22 cellular contexts compared by ENCODE assay signal in the genomic region with DNA sequence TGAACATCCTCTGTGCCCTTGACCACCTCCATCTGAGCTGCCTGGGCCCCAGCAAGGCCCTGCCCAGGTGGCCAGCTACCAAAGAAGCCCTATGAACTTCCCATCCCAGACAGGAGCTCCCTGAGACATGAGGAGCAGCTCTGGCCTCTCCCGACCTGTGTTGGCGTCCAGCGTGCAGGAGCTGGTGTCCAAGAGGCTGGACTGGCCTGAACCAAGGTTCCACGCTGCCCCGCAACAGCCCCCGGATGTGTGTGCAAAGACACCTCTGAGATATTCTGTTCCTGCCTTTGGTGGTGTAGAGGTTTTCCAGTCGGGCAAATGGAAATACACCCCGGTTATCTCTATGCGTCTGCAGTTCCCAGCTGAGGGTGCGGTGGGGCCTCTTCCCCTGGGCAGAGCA. TPM values are rescaled to one million over a fixed set of nuclear protein-coding genes. Genes with fewer than 3 reads are reported as not detected.
A peak's percentile ranks its signal among the peaks of the same experiment; 100 is the strongest.
DNase-seq lines count a peak whose midpoint lies in the region; ATAC-seq and TF ChIP-seq lines count a peak whose summit lies in the region.
"Had no signal": no experiment of that assay in that cellular context is flagged by ENCODE, and none has a peak within 500 bp of the region (broad histone marks: within the 10 kb centered on the region; RNA-seq: fewer than 3 reads in every experiment).

No MANE protein-coding gene starts in this region.

- no peaks in the 10 kb centered on the region for H3K27me3 ChIP-seq in RWPE2 (ENCODE audit: insufficient read depth, poor library complexity, severe bottlenecking)
- H3K27me3 ChIP-seq in neuronal stem cell (ENCODE audit: control insufficient read depth in 3 of 3, insufficient read depth in 3 of 3, low read depth in 1 of 3, low read length in 3 of 3), result peaks cover 0 to 4% (median 0%) of the 10 kb centered on the region in 3 experiments
- H3K27me3 ChIP-seq in spleen (replicated peaks in 1 of 7), result peaks cover 0 to 27% (median 0%) of the 10 kb centered on the region in 7 donors
- H3K27me3 ChIP-seq in transverse colon, result no peaks in the 10 kb centered on the region

- H2BK120ac ChIP-seq in neuronal stem cell (ENCODE audit: low read depth, low read length), result no peak overlapping the region

- DNase-seq in RWPE1 (ENCODE audit: low spot score), result no peak
- no peak for DNase-seq in RWPE2 (ENCODE audit: low spot score)
- DNase-seq in neuronal stem cell (ENCODE audit: low spot score), result no peak
- DNase-seq in spleen, result peak; percentile 53
- no peak for DNase-seq in NCI-H1694 treated with DMSO at 0.1 percent for 48 hours (lab: John Stamatoyannopoulos, UW)
- no peak for DNase-seq in activated CD8-positive, alpha-beta memory T cell treated with anti-CD3 and anti-CD28 coated beads, Interleukin-2, amount 50 U/mL, for 48 hours
- DNase-seq in transverse colon, result no peak
- DNase-seq: C1 segment of cervical spinal cord; Calu3; CD4-positive, alpha-beta memory T cell; COR-L47; DMS53; DMS79 treated with DMSO at 0.1 percent for 48 hours; GF-D8; H9 had no signal

- H3K4me3 ChIP-seq in RWPE2 (ENCODE audit: severe bottlenecking), result no peak overlapping the region
- H3K4me3 ChIP-seq in neuronal stem cell (ENCODE audit: low read length in 2 of 2), result no peak overlapping the region
- no peak overlapping the region for H3K4me3 ChIP-seq in spleen
- H3K4me3 ChIP-seq in transverse colon, result no peak overlapping the region
- H3K4me3 ChIP-seq: GM23338 had no signal

- no peaks in the 10 kb centered on the region for H3K9me3 ChIP-seq in RWPE2 (ENCODE audit: severe bottlenecking)
- peaks cover 0 to 2% of the 10 kb centered on the region in 2 donors for H3K9me3 ChIP-seq in neuronal stem cell (replicated peaks in 1 of 2; ENCODE audit: control insufficient read depth in 2 of 2, insufficient read depth in 1 of 2, low read depth in 1 of 2, low read length in 2 of 2)
- H3K9me3 ChIP-seq in spleen, result no peaks in the 10 kb centered on the region
- H3K9me3 ChIP-seq in transverse colon, result no peaks in the 10 kb centered on the region

- peak overlapping the region; percentile 8 for H2BK5ac ChIP-seq in neuronal stem cell (ENCODE audit: low read length)

- CTCF ChIA-PET in RWPE1 (lab: Yijun Ruan, JAX), result interaction anchor here (0.6 to 1.8 kb wide), 3 partner anchors 13 to 155 kb away, joined by 3 to 7 read pairs (median 3); partner anchors contain the start of gene WNT7A

- no peak overlapping the region for H2AFZ ChIP-seq in neuronal stem cell (ENCODE audit: low read length)
- H2AFZ ChIP-seq: GM23338 had no signal

- no peak overlapping the region for H3K4me2 ChIP-seq in neuronal stem cell (ENCODE audit: insufficient read depth, low read length, poor library complexity, severe bottlenecking)
- H3K4me2 ChIP-seq: GM23338 had no signal

- H3K27ac ChIP-seq in RWPE1 (peak overlapping the region; percentile 71), RWPE2 (ENCODE audit: poor library complexity, severe bottlenecking) (peak overlapping the region; percentile 45), neuronal stem cell (replicated peaks; ENCODE audit: low read length) (no peak overlapping the region), spleen (no peak overlapping the region), transverse colon (no peak overlapping the region)

- POLR2A ChIA-PET in RWPE1 (lab: Yijun Ruan, JAX; ENCODE audit: low non-redundant PET), result no interaction called here

- TF ChIP-seq POLR2A in spleen (IDR thresholded peaks at IDR 0.05) (no peak), transverse colon (IDR thresholded peaks at IDR 0.05) (no peak)

- H3K14ac ChIP-seq in neuronal stem cell (ENCODE audit: low read length), result no peak overlapping the region

- H3K4me1 ChIP-seq in RWPE2 (ENCODE audit: insufficient read depth, poor library complexity, severe bottlenecking) (peaks cover 42% of the 10 kb centered on the region), neuronal stem cell (ENCODE audit: control insufficient read depth in 2 of 2, insufficient read depth in 1 of 2, low read depth in 1 of 2, low read length in 2 of 2) (peaks cover 0 to 1% of the 10 kb centered on the region in 2 donors), spleen (peaks cover 0 to 14% (median 0%) of the 10 kb centered on the region in 6 donors), transverse colon (no peaks in the 10 kb centered on the region)

- TF ChIP-seq CTCF in RWPE1 (conservative IDR thresholded peaks at IDR 0.05; ENCODE audit: low read depth) (no peak), RWPE2 (IDR thresholded peaks at IDR 0.05; ENCODE audit: poor library complexity, severe bottlenecking) (no peak), spleen (IDR thresholded peaks at IDR 0.05 in 8 of 11, conservative IDR thresholded peaks at IDR 0.05 in 3 of 11) (no peak), transverse colon (IDR thresholded peaks at IDR 0.05) (no peak)

- no peak for TF ChIP-seq EP300 in transverse colon (IDR thresholded peaks at IDR 0.05; ENCODE audit: low read depth)

- intact Hi-C loops in spleen (cut with DNase I; ENCODE audit: low total_unique reads) (no loop called here), transverse colon (cut with DNase I; ENCODE audit: low total_unique reads) (no loop called here)

- no peaks in the 10 kb centered on the region; the same call in 1 of the 2 replicates for H3K36me3 ChIP-seq in RWPE2 (ENCODE audit: low read depth)
- H3K36me3 ChIP-seq in neuronal stem cell (replicated peaks in 1 of 2; ENCODE audit: control insufficient read depth in 2 of 2, insufficient read depth in 2 of 2, low read length in 2 of 2), result no peaks in the 10 kb centered on the region
- no peaks in the 10 kb centered on the region for H3K36me3 ChIP-seq in spleen
- no peaks in the 10 kb centered on the region for H3K36me3 ChIP-seq in transverse colon

- no peak for ATAC-seq in RWPE2 (ENCODE audit: low read depth)
- ATAC-seq: GM23338, HCT116 had no signal

- peak overlapping the region; percentile 21 for H3K18ac ChIP-seq in neuronal stem cell (ENCODE audit: low read length)

- H3K4ac ChIP-seq in neuronal stem cell (ENCODE audit: low read length), result no peak overlapping the region

- peak overlapping the region; percentile 35 for H3K23ac ChIP-seq in neuronal stem cell (ENCODE audit: low read depth, low read length, poor library complexity)

- no peak overlapping the region for H4K91ac ChIP-seq in neuronal stem cell (ENCODE audit: low read depth, low read length, poor library complexity)

- no peak overlapping the region for H2BK15ac ChIP-seq in neuronal stem cell (ENCODE audit: low read length)

- in situ Hi-C loops in transverse colon (cut with MboI; ENCODE audit: low pct_ligation_motif_present in 1 of 4, low pct_unique_long_range_greater_than_20kb in 1 of 4, low sequenced_read_pairs in 3 of 4), result no loop called here

- no peak overlapping the region for H4K8ac ChIP-seq in neuronal stem cell (ENCODE audit: low read depth, low read length)

- H3K79me1 ChIP-seq in neuronal stem cell (ENCODE audit: low read depth, low read length), result no peaks in the 10 kb centered on the region

- no peak overlapping the region for H3K9ac ChIP-seq in neuronal stem cell (ENCODE audit: low read depth, low read length, poor library complexity)

- WGBS in neuronal stem cell (ENCODE audit: extremely low coverage in 2 of 2, insufficient read length in 2 of 2, insufficient replicate concordance in 1 of 2), 2 donors, result no CpG with 5 or more reads among the region's 10 CpGs
- 83 to 87% (median 86%) methylated on average over 7 to 10 of the region's 10 CpGs for WGBS in spleen, 5 donors
- WGBS in transverse colon (ENCODE audit: low coverage in 1 of 2), 2 donors, result 76% methylated on average over 9 of the region's 10 CpGs; no CpG with 5 or more reads in 1 of the 2 donors

- no peak overlapping the region for H2AK5ac ChIP-seq in neuronal stem cell (ENCODE audit: low read depth, low read length)

- H2BK12ac ChIP-seq in neuronal stem cell (ENCODE audit: low read length), result no peak overlapping the region

RNA-seq across cellular contexts. Expression of gene WNT7A, which starts 42.1 kb away (rescaled TPM):
- polyA plus RNA-seq in neuronal stem cell (2013, experiment 1 of 2), result 0.07 TPM
- polyA plus RNA-seq in neuronal stem cell (2013, experiment 2 of 2), result 0.06 TPM
- total RNA-seq in spleen (1 to 10 TPM; 1.4 to 6.3 (median 2.4) TPM), transverse colon (not detected)
- 1 to 10 TPM in 1 of 3 donors, under 1 TPM in 2; 0.52 to 1.1 (median 0.59) TPM for polyA plus RNA-seq in spleen
- total RNA-seq: A172, A673, G401, GM23338, H4, H9 had no signal
- polyA plus RNA-seq: BJ, GM23338 had no signal

Comparison
In these comparisons a context has a peak if more than half of its experiments do, and no peak if none do; other contexts are left out.
1. H3K27ac ChIP-seq: peak in RWPE1 (single experiment) and RWPE2 (single experiment); none in neuronal stem cell (single experiment), spleen (0 of 8) and transverse colon (0 of 4).